ENCODE assay signal across 15 cellular contexts in the genomic region with DNA sequence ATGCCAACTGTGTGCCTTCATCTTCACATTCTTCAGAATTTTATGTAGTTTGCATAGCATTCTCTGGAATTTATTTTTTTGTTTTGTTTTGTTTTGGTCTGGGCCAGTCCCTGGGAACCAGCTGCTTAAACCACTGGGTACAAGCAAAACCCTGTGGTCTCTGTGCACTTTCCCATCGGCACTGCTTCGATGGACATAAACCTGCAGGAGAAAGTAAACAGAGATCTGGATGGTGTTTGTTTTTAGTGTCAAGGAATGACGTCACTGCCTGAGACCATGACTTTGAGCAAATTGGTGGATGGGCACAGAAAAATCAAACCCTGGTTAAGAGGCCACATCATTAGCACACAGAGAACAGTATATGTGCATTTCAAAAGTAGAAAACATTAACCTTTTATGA.
DNase-seq lines count a peak whose midpoint lies in the region; TF ChIP-seq lines count a peak whose summit lies in the region.
"Had no signal": no experiment of that assay in that cellular context is flagged by ENCODE, and none has a peak within 500 bp of the region (broad histone marks: within the 10 kb centered on the region; RNA-seq: fewer than 3 reads in every experiment).

No MANE protein-coding gene starts in this region.

- no peaks in the 10 kb centered on the region for H3K27me3 ChIP-seq in ascending aorta
- no peaks in the 10 kb centered on the region for H3K27me3 ChIP-seq in hepatocyte
- no peaks in the 10 kb centered on the region for H3K27me3 ChIP-seq in ovary

- H3K4me3 Mint-ChIP-seq in HFFc6 = peak overlapping the region; percentile 37; the same call in 1 of the 2 replicates
- H3K4me3 Mint-ChIP-seq: activated CD8-positive, alpha-beta memory T cell treated with anti-CD3 and anti-CD28 coated beads, Interleukin-2, amount 10 ng/mL, durations not matched to agents 7 days and 5 days; memory B cell had no signal

- CTCF ChIA-PET in AG04449 (lab: Yijun Ruan, JAX) = interaction anchor here (1.8 to 3.5 kb wide), 5 partner anchors 9 to 171 kb away, joined by 7 to 36 read pairs (median 13); no protein-coding TSS in a partner anchor

- 17% methylated on average over 3 of the region's 3 CpGs for WGBS in hepatocyte (ENCODE audit: low lambda C conversion rate, missing lambda C conversion rate)
- 5 to 26% (median 8%) methylated on average over 3 of the region's 3 CpGs for WGBS in ovary, 3 donors

- peaks cover 18% of the 10 kb centered on the region for H3K36me3 Mint-ChIP-seq in HFFc6 (ENCODE audit: low read depth)
- H3K36me3 Mint-ChIP-seq: activated CD8-positive, alpha-beta memory T cell treated with anti-CD3 and anti-CD28 coated beads, Interleukin-2, amount 10 ng/mL, durations not matched to agents 7 days and 5 days; memory B cell had no signal

- peak; percentile 81 for DNase-seq in AG04449 (ENCODE audit: low read depth, low spot score)
- DNase-seq in HFFc6 = peak; percentile 66
- DNase-seq in ascending aorta (ENCODE audit: low spot score in 2 of 2) = no peak
- peak; percentile 26 for DNase-seq in hepatocyte (ENCODE audit: low spot score)
- DNase-seq in activated gamma-delta T cell treated with Interleukin-2 at 50 U/mL for 16 hours = no peak
- no peak for DNase-seq in ovary
- DNase-seq in OCI-M1 (lab: John Stamatoyannopoulos, UW) = no peak
- DNase-seq in activated T-cell treated with anti-CD3 and anti-CD28 coated beads, Interleukin-2, amount 50 U/mL, for 48 hours = no peak
- DNase-seq: activated CD8-positive, alpha-beta memory T cell treated with anti-CD3 and anti-CD28 coated beads, Interleukin-2, amount 10 ng/mL, durations not matched to agents 7 days and 5 days; AML-193; hypothalamus; Karpas-422; stimulated activated naive CD4-positive, alpha-beta T cell had no signal

- peaks cover 34% of the 10 kb centered on the region for H3K4me1 Mint-ChIP-seq in HFFc6 (ENCODE audit: low read depth)
- H3K4me1 Mint-ChIP-seq: activated CD8-positive, alpha-beta memory T cell treated with anti-CD3 and anti-CD28 coated beads, Interleukin-2, amount 10 ng/mL, durations not matched to agents 7 days and 5 days had no signal

- H3K36me3 ChIP-seq in ascending aorta (no peaks in the 10 kb centered on the region), hepatocyte (replicated peaks; ENCODE audit: insufficient read depth, low read depth) (no peaks in the 10 kb centered on the region), ovary (no peaks in the 10 kb centered on the region)

- TF ChIP-seq EP300 in ovary (IDR thresholded peaks at IDR 0.05) = no peak

- H3K9me2 ChIP-seq in hepatocyte (replicated peaks; ENCODE audit: insufficient read depth) = no peaks in the 10 kb centered on the region

- intact Hi-C loops in ascending aorta (cut with DNase I) = no loop called here
- intact Hi-C loops in ovary (cut with DNase I) = no loop called here

- TF ChIP-seq POLR2A in ovary (IDR thresholded peaks at IDR 0.05) = no peak

- H3K4me1 ChIP-seq in ascending aorta (peaks cover 0 to 7% of the 10 kb centered on the region in 2 donors), hepatocyte (ENCODE audit: insufficient read depth) (no peaks in the 10 kb centered on the region), ovary (ENCODE audit: insufficient read depth) (peaks cover 1% of the 10 kb centered on the region)
- H3K4me1 ChIP-seq: parathyroid adenoma had no signal

- H3K9me3 Mint-ChIP-seq in HFFc6 = peaks cover 13% of the 10 kb centered on the region

- H3K4me3 ChIP-seq in AG04449 (ENCODE audit: low read depth, low read length) = no peak overlapping the region
- H3K4me3 ChIP-seq in ascending aorta = no peak overlapping the region
- no peak overlapping the region for H3K4me3 ChIP-seq in hepatocyte
- no peak overlapping the region for H3K4me3 ChIP-seq in ovary

- no peak overlapping the region for H3K4me2 ChIP-seq in hepatocyte

- peak overlapping the region; percentile 80 for H3K27ac Mint-ChIP-seq in HFFc6
- H3K27ac Mint-ChIP-seq: activated CD8-positive, alpha-beta memory T cell treated with anti-CD3 and anti-CD28 coated beads, Interleukin-2, amount 10 ng/mL, durations not matched to agents 7 days and 5 days; memory B cell had no signal

- no peaks in the 10 kb centered on the region for H4K20me1 ChIP-seq in hepatocyte (ENCODE audit: insufficient read depth, poor library complexity, severe bottlenecking)

- H3K79me2 ChIP-seq in hepatocyte = no peaks in the 10 kb centered on the region
- H3K79me2 ChIP-seq: parathyroid adenoma had no signal

- no peak for TF ChIP-seq CTCF in AG04449 (IDR thresholded peaks at IDR 0.05; ENCODE audit: insufficient read depth, low read length, missing control alignments)
- TF ChIP-seq CTCF in HFFc6 (IDR thresholded peaks at IDR 0.05) = no peak
- no peak for TF ChIP-seq CTCF in ascending aorta (IDR thresholded peaks at IDR 0.05)
- TF ChIP-seq CTCF in hepatocyte (IDR thresholded peaks at IDR 0.05; ENCODE audit: poor library complexity) = no peak
- no peak for TF ChIP-seq CTCF in ovary (IDR thresholded peaks at IDR 0.05)

- H3K9me3 ChIP-seq in ascending aorta = peaks cover 0 to 12% of the 10 kb centered on the region in 2 donors
- no peaks in the 10 kb centered on the region for H3K9me3 ChIP-seq in hepatocyte (ENCODE audit: low read depth)
- no peaks in the 10 kb centered on the region for H3K9me3 ChIP-seq in ovary

- H3K27ac ChIP-seq in ascending aorta (peak overlapping the region; percentile 23 to 49), hepatocyte (no peak overlapping the region), ovary (no peak overlapping the region)
- H3K27ac ChIP-seq: parathyroid adenoma had no signal

- POLR2A ChIA-PET in AG04449 (lab: Yijun Ruan, JAX) = no interaction called here

- H2AFZ ChIP-seq in hepatocyte = no peak overlapping the region
- H2AFZ ChIP-seq: parathyroid adenoma had no signal

- H3K27me3 Mint-ChIP-seq in HFFc6 (ENCODE audit: insufficient read depth) = no peaks in the 10 kb centered on the region; the same call in 1 of the 2 replicates

Comparison
In these comparisons a context has a peak if more than half of its experiments do, and no peak if none do; other contexts are left out.
1. DNase-seq: peak in AG04449 (single experiment), HFFc6 (single experiment) and hepatocyte (single experiment); none in ascending aorta (0 of 2), activated gamma-delta T cell treated with Interleukin-2 at 50 U/mL for 16 hours (single experiment), ovary (0 of 5), OCI-M1 (single experiment) and activated T-cell treated with anti-CD3 and anti-CD28 coated beads, Interleukin-2, amount 50 U/mL, for 48 hours (0 of 2).
2. H3K27ac ChIP-seq: peak in ascending aorta (2 of 2); none in hepatocyte (single experiment) and ovary (0 of 2).